Comparison of ENCODE assay signal across 24 cellular contexts in the genomic region with DNA sequence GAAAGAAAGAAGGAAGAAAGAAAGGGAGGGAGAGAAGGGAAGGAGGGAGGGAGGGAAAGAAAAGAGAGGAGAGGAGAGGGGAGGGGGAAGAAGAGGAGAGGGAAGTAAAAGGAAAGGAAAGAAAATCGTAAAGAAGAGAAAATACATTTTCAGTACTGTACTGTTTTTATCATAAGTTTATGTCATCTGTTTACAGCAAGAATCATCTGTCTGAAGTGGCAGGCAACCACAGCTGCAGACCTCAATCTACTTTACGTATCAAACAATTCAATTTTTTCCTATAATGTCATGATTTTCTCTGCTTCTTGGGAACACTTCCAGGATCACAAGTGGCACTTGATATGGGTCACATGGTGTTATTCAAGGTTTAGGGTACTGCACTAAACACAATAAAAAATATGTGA. TPM values are rescaled to one million over a fixed set of nuclear protein-coding genes. Genes with fewer than 3 reads are reported as not detected.
DNase-seq lines count a peak whose midpoint lies in the region; ATAC-seq and TF ChIP-seq lines count a peak whose summit lies in the region.
"Had no signal": no experiment of that assay in that cellular context is flagged by ENCODE, and none has a peak within 500 bp of the region (broad histone marks: within the 10 kb centered on the region; RNA-seq: fewer than 3 reads in every experiment).

No MANE protein-coding gene starts in this region.

- DNase-seq in DMS79 treated with DMSO at 0.1 percent for 48 hours (lab: John Stamatoyannopoulos, UW) = peak; percentile 53
- peak; percentile 36 for DNase-seq in IMR-90
- DNase-seq in SK-N-MC (ENCODE audit: low read depth, low spot score) = no peak
- DNase-seq in iris pigment epithelial cell (ENCODE audit: low read depth) = peak; percentile 18
- DNase-seq in retina = no peak
- DNase-seq in EL = no peak
- DNase-seq: activated CD4-positive, alpha-beta T cell treated with anti-CD3 and anti-CD28 coated beads for 36 hours; activated CD8-positive, alpha-beta memory T cell treated with anti-CD3 and anti-CD28 coated beads, Interleukin-2, amount 50 U/mL, for 48 hours; activated CD8-positive, alpha-beta T cell treated with anti-CD3 and anti-CD28 coated beads for 36 hours; activated naive CD4-positive, alpha-beta T cell treated with anti-CD3 and anti-CD28 coated beads for 36 hours; body of pancreas; DMS153; GDM1; NCI-H2029 treated with DMSO at 0.1 percent for 48 hours; NCI-H510A; nephron progenitor cell; PC-9; stimulated activated naive CD4-positive, alpha-beta T cell; upper lobe of right lung had no signal

- no TSS peak for BruUV-seq in IMR-90 (replicated peaks; lab: Mats Ljungman, UMichigan)

- WGBS in IMR-90 (ENCODE audit: extremely low coverage in 2 of 2, insufficient read length in 1 of 2), 2 experiments = no CpG with 5 or more reads among the region's 2 CpGs

- H2AFZ ChIP-seq in IMR-90 (replicated peaks; ENCODE audit: low read length, poor library complexity) = no peak overlapping the region
- H2AFZ ChIP-seq: hepatocyte, PC-9 had no signal

- H3K4ac ChIP-seq in IMR-90 (ENCODE audit: low read depth, low read length) = no peak overlapping the region

- H3K23ac ChIP-seq in IMR-90 (ENCODE audit: low read depth, low read length) = no peak overlapping the region

- H3K14ac ChIP-seq in IMR-90 (replicated peaks; ENCODE audit: low read depth, low read length) = no peak overlapping the region

- no peak overlapping the region for H3K4me3 ChIP-seq in IMR-90 (ENCODE audit: insufficient read depth, low read depth, low read length)
- peak overlapping the region; percentile 29 for H3K4me3 ChIP-seq in SK-N-MC
- H3K4me3 ChIP-seq: BLaER1 treated with 17β-estradiol and CSF1 and Interleukin-3, amounts not matched to agents 10 nM and 100 nM; body of pancreas; gastroesophageal sphincter; hepatocyte; lung; PC-9; upper lobe of right lung had no signal

- peaks cover 6% of the 10 kb centered on the region; the same call in 1 of the 2 replicates for H3K4me1 ChIP-seq in IMR-90 (ENCODE audit: control insufficient read depth, insufficient read depth, low read length)
- H3K4me1 ChIP-seq: body of pancreas, gastroesophageal sphincter had no signal

- POLR2A ChIA-PET in IMR-90 (lab: Charles Lee; ENCODE audit: unreplicated experiment) = no interaction called here

- no peak overlapping the region for H2AK5ac ChIP-seq in IMR-90 (ENCODE audit: low read depth, low read length)

- no peak overlapping the region for H2AK9ac ChIP-seq in IMR-90 (replicated peaks; ENCODE audit: low read depth, low read length, poor library complexity)

- H3K56ac ChIP-seq in IMR-90 (ENCODE audit: extremely low read depth, insufficient read depth, low read length) = no peak overlapping the region

- no peak overlapping the region for H2BK15ac ChIP-seq in IMR-90 (ENCODE audit: low read depth, low read length)

- H4K5ac ChIP-seq in IMR-90 (ENCODE audit: low read depth, low read length) = no peak overlapping the region; the same call in 1 of the 2 replicates

- H3K9me3 ChIP-seq in IMR-90 (ENCODE audit: control insufficient read depth, insufficient read depth, low read length) = no peaks in the 10 kb centered on the region
- no peaks in the 10 kb centered on the region for H3K9me3 ChIP-seq in SK-N-MC (ENCODE audit: low read depth, low read length)
- H3K9me3 ChIP-seq: body of pancreas, gastroesophageal sphincter, upper lobe of right lung had no signal

- no peak overlapping the region for H2BK5ac ChIP-seq in IMR-90 (ENCODE audit: low read depth, low read length, poor library complexity, severe bottlenecking)

- peak; percentile 44; the same call in 1 of the 2 replicates for ATAC-seq in IMR-90 (ENCODE audit: low read depth)
- no peak for ATAC-seq in HG03442 (IDR thresholded peaks at IDR 0.05; ENCODE audit: unreplicated experiment)
- ATAC-seq: activated CD4-positive, alpha-beta T cell treated with anti-CD3 and anti-CD28 coated beads for 36 hours; activated CD8-positive, alpha-beta T cell treated with anti-CD3 and anti-CD28 coated beads for 36 hours; body of pancreas; gastroesophageal sphincter; upper lobe of right lung had no signal

- TF ChIP-seq RAD21 in IMR-90 (IDR thresholded peaks at IDR 0.05; ENCODE audit: low read length) = no peak

- H3K18ac ChIP-seq in IMR-90 (ENCODE audit: low read depth, low read length) = no peak overlapping the region

- H4K91ac ChIP-seq in IMR-90 (ENCODE audit: insufficient read depth, low read depth, low read length) = no peak overlapping the region

- H3K27ac ChIP-seq in IMR-90 (ENCODE audit: insufficient read depth, low read length) (no peak overlapping the region), SK-N-MC (peak overlapping the region; percentile 48; the same call in 1 of the 2 replicates)
- H3K27ac ChIP-seq: BLaER1 treated with 17β-estradiol and CSF1 and Interleukin-3, amounts not matched to agents 10 nM and 100 nM; body of pancreas; gastroesophageal sphincter; hepatocyte; PC-9; upper lobe of right lung had no signal

- peak overlapping the region; percentile 46 for H3K4me2 ChIP-seq in IMR-90 (ENCODE audit: low read depth, low read length)
- H3K4me2 ChIP-seq: BLaER1 treated with 17β-estradiol and CSF1 and Interleukin-3, amounts not matched to agents 10 nM and 100 nM; hepatocyte; PC-9 had no signal

- H4K8ac ChIP-seq in IMR-90 (ENCODE audit: low read depth in 2 of 2, low read length in 2 of 2) = no peak overlapping the region

- peaks cover 26 to 62% of the 10 kb centered on the region in 2 experiments for H3K79me1 ChIP-seq in IMR-90 (ENCODE audit: low read depth in 1 of 2, low read length in 2 of 2)

- TF ChIP-seq CTCF in IMR-90 (conservative IDR thresholded peaks at IDR 0.05; ENCODE audit: low read depth, low read length) = no peak

- in situ Hi-C loops in IMR-90 (cut with MboI; ENCODE audit: low sequenced_read_pairs) = no loop called here

- H4K20me1 ChIP-seq in IMR-90 (ENCODE audit: insufficient read depth, low read length) = peaks cover 32% of the 10 kb centered on the region; the same call in 1 of the 2 replicates

- TF ChIP-seq POLR2A in IMR-90 (IDR thresholded peaks at IDR 0.05; ENCODE audit: low read depth, low read length) = no peak

- no peaks in the 10 kb centered on the region for H3K27me3 ChIP-seq in IMR-90 (ENCODE audit: control insufficient read depth, insufficient read depth, low read length)
- H3K27me3 ChIP-seq: BLaER1 treated with 17β-estradiol and CSF1 and Interleukin-3, amounts not matched to agents 10 nM and 100 nM; body of pancreas; gastroesophageal sphincter; hepatocyte; upper lobe of right lung had no signal

- H3K36me3 ChIP-seq in IMR-90 (ENCODE audit: control insufficient read depth, insufficient read depth, low read length) (peaks cover 5% of the 10 kb centered on the region; the same call in 1 of the 2 replicates), SK-N-MC (ENCODE audit: insufficient read depth, low read length) (no peaks in the 10 kb centered on the region; the same call in 1 of the 2 replicates)

- H3K9me1 ChIP-seq in IMR-90 (ENCODE audit: insufficient read depth, low read length) = peaks cover 5% of the 10 kb centered on the region; the same call in 1 of the 2 replicates

- H3K9ac ChIP-seq in IMR-90 (ENCODE audit: low read depth, low read length) = no peak overlapping the region
- H3K9ac ChIP-seq in SK-N-MC (ENCODE audit: insufficient read length) = no peak overlapping the region
- H3K9ac ChIP-seq: BLaER1 treated with 17β-estradiol and CSF1 and Interleukin-3, amounts not matched to agents 10 nM and 100 nM had no signal

- CTCF ChIA-PET in IMR-90 (lab: Yijun Ruan, JAX) = no interaction called here

- H2BK20ac ChIP-seq in IMR-90 (ENCODE audit: low read depth, low read length) = no peak overlapping the region

- intact Hi-C loops in IMR-90 (cut with micrococcal nuclease) = no loop called here

- dilution Hi-C loops in IMR-90 (cut with HindIII; ENCODE audit: low sequenced_read_pairs, unreplicated experiment) = no loop called here

- no peak overlapping the region for H2BK120ac ChIP-seq in IMR-90 (ENCODE audit: low read depth, low read length)

TF ChIP-seq in IMR-90, 13 proteins besides CTCF, POLR2A, EP300 and RAD21:
- no peak for TF ChIP-seq CEBPB (IDR thresholded peaks at IDR 0.05; ENCODE audit: low read depth, low read length)
- TF ChIP-seq FOS (IDR thresholded peaks at IDR 0.05; ENCODE audit: low read depth, low read length) = no peak

RNA-seq across cellular contexts. Expression of gene USP32, which starts 58.3 kb away (rescaled TPM):
- 46.8 and 48.6 TPM in 2 replicates for total RNA-seq in IMR-90 (2012; rRNA removed)
- 16.2 and 16.8 TPM in 2 replicates for polyA plus RNA-seq in IMR-90 (2012; rRNA removed)
- 3.5 and 6.9 TPM in 2 replicates for polyA plus RNA-seq in IMR-90 (2012; cell fraction: cytosol; rRNA removed)
- 4.3 and 25.1 TPM in 2 replicates for polyA plus RNA-seq in IMR-90 (2012; cell fraction: nucleus; rRNA removed; ENCODE audit: low replicate concordance)

Comparison
In these comparisons a context has a peak if more than half of its experiments do, and no peak if none do; other contexts are left out.
1. DNase-seq: peak in DMS79 treated with DMSO at 0.1 percent for 48 hours (single experiment), IMR-90 (single experiment) and iris pigment epithelial cell (single experiment); none in SK-N-MC (single experiment), retina (single experiment) and EL (single experiment).